Comparison of ENCODE assay signal across 8 cellular contexts in genomic region chr10:110642980-110643655, GRCh38. TPM values are rescaled to one million over a fixed set of nuclear protein-coding genes. Genes with fewer than 3 reads are reported as not detected.
DNase-seq lines count a peak whose midpoint lies in the region; ATAC-seq and TF ChIP-seq lines count a peak whose summit lies in the region.

No MANE protein-coding gene starts in this region.

- H3K4me1 ChIP-seq in HEK293 (ENCODE audit: control insufficient read depth, insufficient read depth, low read length) (peaks cover 36% of the 10 kb centered on the region), right atrium auricular region (peaks cover 0 to 32% of the 10 kb centered on the region in 2 donors)

- H3K27ac ChIP-seq in HEK293 (ENCODE audit: extremely low read depth, low read depth, low read length) (peak overlapping the region; percentile 86; the same call in 1 of the 2 replicates), right atrium auricular region (peak overlapping the region; percentile 85 to 97), skin epidermis (no peak overlapping the region)

- H3K9me3 Mint-ChIP-seq in activated CD4-positive, alpha-beta memory T cell treated with anti-CD3 and anti-CD28 coated beads for 36 hours = no peaks in the 10 kb centered on the region

- TF ChIP-seq CTCF in HEK293 (tag by site-specific recombination; IDR thresholded peaks at IDR 0.05) (no peak), right atrium auricular region (IDR thresholded peaks at IDR 0.05) (no peak)

- peaks cover 25% of the 10 kb centered on the region for H3K4me1 Mint-ChIP-seq in activated CD4-positive, alpha-beta memory T cell treated with anti-CD3 and anti-CD28 coated beads for 36 hours (ENCODE audit: low read depth)

- H3K27ac Mint-ChIP-seq in activated CD4-positive, alpha-beta memory T cell treated with anti-CD3 and anti-CD28 coated beads for 36 hours = no peak overlapping the region

- H3K4me3 ChIP-seq in HEK293 (ENCODE audit: low read depth, low read length) = no peak overlapping the region
- H3K4me3 ChIP-seq in right atrium auricular region = peak overlapping the region; percentile 65 to 75
- H3K4me3 ChIP-seq in skin epidermis = peak overlapping the region; percentile 31 to 57 (median 44)

- H3K9me3 ChIP-seq in HEK293 (ENCODE audit: control insufficient read depth, insufficient read depth, low read depth, low read length) = no peaks in the 10 kb centered on the region
- H3K9me3 ChIP-seq in right atrium auricular region = no peaks in the 10 kb centered on the region

- POLR2A ChIA-PET in HEK293 (lab: Yijun Ruan, JAX) = interaction anchor here (1.2 kb wide), 2 partner anchors 29 to 338 kb away, joined by 4 read pairs; partner anchors contain the start of gene SMNDC1
- POLR2A ChIA-PET in activated CD4-positive, alpha-beta memory T cell treated with anti-CD3 and anti-CD28 coated beads for 36 hours (lab: Charles Lee) = no interaction called here

- no peak for ATAC-seq in HG02973 (IDR thresholded peaks at IDR 0.05; ENCODE audit: unreplicated experiment)

- peak overlapping the region; percentile 74 for H3K4me3 Mint-ChIP-seq in activated CD4-positive, alpha-beta memory T cell treated with anti-CD3 and anti-CD28 coated beads for 36 hours

- H3K36me3 Mint-ChIP-seq in activated CD4-positive, alpha-beta memory T cell treated with anti-CD3 and anti-CD28 coated beads for 36 hours = no peaks in the 10 kb centered on the region

- H3K36me3 ChIP-seq in HEK293 (ENCODE audit: control insufficient read depth in 2 of 2, insufficient read depth in 1 of 2, low read length in 2 of 2) (no peaks in the 10 kb centered on the region), right atrium auricular region (no peaks in the 10 kb centered on the region)

- DNase-seq in activated CD4-positive, alpha-beta memory T cell treated with anti-CD3 and anti-CD28 coated beads for 36 hours = no peak
- DNase-seq in right atrium auricular region (ENCODE audit: low spot score) = no peak
- no peak for DNase-seq in germinal center (ENCODE audit: low spot score)
- no peak for DNase-seq in epidermal melanocyte (ENCODE audit: insufficient read length, low spot score)
- DNase-seq in RPMI8226 = no peak

- intact Hi-C loops in activated CD4-positive, alpha-beta memory T cell treated with anti-CD3 and anti-CD28 coated beads for 36 hours (cut with micrococcal nuclease) = no loop called here

- no peaks in the 10 kb centered on the region for H3K27me3 ChIP-seq in right atrium auricular region

- H3K27me3 Mint-ChIP-seq in activated CD4-positive, alpha-beta memory T cell treated with anti-CD3 and anti-CD28 coated beads for 36 hours = peaks cover 44% of the 10 kb centered on the region

- CTCF ChIA-PET in HEK293 (lab: Yijun Ruan, JAX) = no interaction called here
- CTCF ChIA-PET in activated CD4-positive, alpha-beta memory T cell treated with anti-CD3 and anti-CD28 coated beads for 36 hours (lab: Charles Lee) = interaction anchor here (1.4 kb wide), 1 partner anchor 29 kb away, joined by 9 read pairs; no protein-coding TSS in a partner anchor

TF ChIP-seq in HEK293, 187 proteins besides CTCF, POLR2A, EP300 and RAD21:
- TF ChIP-seq ZNF19 (tag by site-specific recombination; IDR thresholded peaks at IDR 0.05; ENCODE audit: low read depth) (no peak), ZNF664 (tag by site-specific recombination; IDR thresholded peaks at IDR 0.05) (no peak), ZNF362 (tag by site-specific recombination; IDR thresholded peaks at IDR 0.05) (no peak), ZNF366 (tag by site-specific recombination; conservative IDR thresholded peaks at IDR 0.05) (peak; percentile 4; the same call in 1 of the 2 replicates), IKZF3 (tag by site-specific recombination; IDR thresholded peaks at IDR 0.05) (peak; percentile 66), ZNF404 (tag by site-specific recombination; IDR thresholded peaks at IDR 0.05) (no peak)

RNA-seq across cellular contexts. Expression of gene RBM20, which starts 1.0 kb away (rescaled TPM):
- not detected for total RNA-seq in activated CD4-positive, alpha-beta memory T cell treated with anti-CD3 and anti-CD28 coated beads for 36 hours
- total RNA-seq in right atrium auricular region = 10 to 100 TPM; 51.7 to 59.9 TPM

Comparison
In these comparisons a context has a peak if more than half of its experiments do, and no peak if none do; other contexts are left out.
1. H3K27ac ChIP-seq: peak in HEK293 (single experiment) and right atrium auricular region (2 of 2); none in skin epidermis (0 of 21).
2. RNA of gene RBM20, which starts 1.0 kb away (total RNA-seq): 51.7 to 59.9 TPM in right atrium auricular region; not detected in activated CD4-positive, alpha-beta memory T cell treated with anti-CD3 and anti-CD28 coated beads for 36 hours; every median in the first group is over 10 times any median in the second.